In the genomic region with DNA sequence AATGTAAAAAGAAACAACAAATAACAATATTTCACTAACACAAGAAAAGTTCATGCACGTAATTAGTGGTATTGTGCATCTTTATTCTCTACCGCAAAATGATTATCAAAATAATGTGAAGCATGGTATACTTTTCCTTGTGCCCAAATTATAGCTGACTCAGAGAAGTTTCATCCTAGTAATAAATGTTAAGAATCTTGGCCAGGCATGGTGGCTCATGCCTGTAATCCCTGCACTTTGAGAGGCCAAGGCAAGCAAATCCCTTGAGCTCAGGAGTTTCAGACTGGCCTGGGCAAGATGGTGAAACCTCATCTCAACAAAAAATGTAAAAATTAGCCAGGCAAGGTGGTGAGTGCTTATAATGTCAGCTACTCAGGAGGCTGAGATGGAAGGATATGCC, we compare ENCODE assay signal across 16 cellular contexts.
"Had no signal": no experiment of that assay in that cellular context is flagged by ENCODE, and none has a peak within 500 bp of the region (broad histone marks: within the 10 kb centered on the region; RNA-seq: fewer than 3 reads in every experiment).

No MANE protein-coding gene starts in this region.

- H3K9me3 Mint-ChIP-seq: activated naive CD8-positive, alpha-beta T cell treated with anti-CD3 and anti-CD28 coated beads, Interleukin-2, amount 10 ng/mL, durations not matched to agents 7 days and 5 days; activated T-cell treated with anti-CD3 and anti-CD28 coated beads, Interleukin-2, amount 50 U/mL, for 24 hours; immature natural killer cell; naive thymus-derived CD8-positive, alpha-beta T cell had no signal

- DNase-seq: activated CD4-positive, alpha-beta T cell treated with anti-CD3 and anti-CD28 coated beads for 1 hour; activated CD4-positive, alpha-beta T cell treated with anti-CD3 and anti-CD28 coated beads, Interleukin-2, amount 50 U/mL, for 48 hours; activated CD8-positive, alpha-beta memory T cell treated with anti-CD3 and anti-CD28 coated beads, Interleukin-2, amount 10 ng/mL, durations not matched to agents 7 days and 5 days; activated gamma-delta T cell; activated naive CD8-positive, alpha-beta T cell treated with anti-CD3 and anti-CD28 coated beads, Interleukin-2, amount 10 ng/mL, durations not matched to agents 7 days and 5 days; activated T-cell treated with anti-CD3 and anti-CD28 coated beads, Interleukin-2, amount 50 U/mL, for 24 hours; effector CD8-positive, alpha-beta T cell; immature natural killer cell; left colon; mucosa of descending colon; naive thymus-derived CD8-positive, alpha-beta T cell; stimulated activated CD4-positive, alpha-beta T cell treated with anti-CD3 and anti-CD28 coated beads, Interleukin-2, amount 100 ng/mL, for 48 hours; stimulated activated naive CD8-positive, alpha-beta T cell treated with anti-CD3 and anti-CD28 coated beads, Interleukin-15, Interleukin-2, amounts not matched to agents 100 U/mL and 50 U/mL, for 24 hours; T-helper 2 cell; upper lobe of left lung had no signal

- H3K27me3 ChIP-seq: ascending aorta, upper lobe of left lung had no signal

- H3K27ac Mint-ChIP-seq: activated CD8-positive, alpha-beta memory T cell treated with anti-CD3 and anti-CD28 coated beads, Interleukin-2, amount 10 ng/mL, durations not matched to agents 7 days and 5 days; activated naive CD8-positive, alpha-beta T cell treated with anti-CD3 and anti-CD28 coated beads, Interleukin-2, amount 10 ng/mL, durations not matched to agents 7 days and 5 days; activated T-cell treated with anti-CD3 and anti-CD28 coated beads, Interleukin-2, amount 50 U/mL, for 24 hours had no signal

- H3K4me3 ChIP-seq: ascending aorta, mucosa of descending colon, upper lobe of left lung had no signal

- H3K4me3 Mint-ChIP-seq: activated CD8-positive, alpha-beta memory T cell treated with anti-CD3 and anti-CD28 coated beads, Interleukin-2, amount 10 ng/mL, durations not matched to agents 7 days and 5 days; activated naive CD8-positive, alpha-beta T cell treated with anti-CD3 and anti-CD28 coated beads, Interleukin-2, amount 10 ng/mL, durations not matched to agents 7 days and 5 days; activated T-cell treated with anti-CD3 and anti-CD28 coated beads, Interleukin-2, amount 50 U/mL, for 24 hours; immature natural killer cell; naive thymus-derived CD8-positive, alpha-beta T cell had no signal

- H3K27me3 Mint-ChIP-seq: activated CD8-positive, alpha-beta memory T cell treated with anti-CD3 and anti-CD28 coated beads, Interleukin-2, amount 10 ng/mL, durations not matched to agents 7 days and 5 days; activated naive CD8-positive, alpha-beta T cell treated with anti-CD3 and anti-CD28 coated beads, Interleukin-2, amount 10 ng/mL, durations not matched to agents 7 days and 5 days; activated T-cell treated with anti-CD3 and anti-CD28 coated beads, Interleukin-2, amount 50 U/mL, for 24 hours; naive thymus-derived CD8-positive, alpha-beta T cell had no signal

- H3K9me3 ChIP-seq: ascending aorta, mucosa of descending colon, upper lobe of left lung had no signal

- H3K27ac ChIP-seq: ascending aorta, upper lobe of left lung had no signal

- ATAC-seq: activated CD8-positive, alpha-beta memory T cell treated with anti-CD3 and anti-CD28 coated beads, Interleukin-2, amount 10 ng/mL, durations not matched to agents 7 days and 5 days; left colon; mucosa of descending colon; naive thymus-derived CD8-positive, alpha-beta T cell; stimulated activated naive CD8-positive, alpha-beta T cell treated with anti-CD3 and anti-CD28 coated beads, Interleukin-15, Interleukin-2, amounts not matched to agents 100 U/mL and 50 U/mL, for 24 hours had no signal

- H3K4me1 ChIP-seq: ascending aorta had no signal
